Comparison of ENCODE assay signal across 14 cellular contexts in genomic region chrX:44915361-44915868, GRCh38. TPM values are rescaled to one million over a fixed set of nuclear protein-coding genes. Genes with fewer than 3 reads are reported as not detected.
DNase-seq lines count a peak whose midpoint lies in the region; ATAC-seq and TF ChIP-seq lines count a peak whose summit lies in the region.
"Had no signal": no experiment of that assay in that cellular context is flagged by ENCODE, and none has a peak within 500 bp of the region (broad histone marks: within the 10 kb centered on the region; RNA-seq: fewer than 3 reads in every experiment).

No MANE protein-coding gene starts in this region.

- DNase-seq in CD14-positive monocyte (ENCODE audit: low spot score) (no peak), HUDEP-2 (lab: John Stamatoyannopoulos, UW; ENCODE audit: unreplicated experiment in 76 of 76) (peak in 55 of 76 experiments; percentile 0 to 83 (median 35)), adrenal gland (peak in 4 of 7 donors; percentile 27 to 41 (median 40)), lung (ENCODE audit: low spot score) (no peak), NCI-H748 treated with DMSO at 0.1 percent for 48 hours (lab: John Stamatoyannopoulos, UW) (no peak), NAMALWA (ENCODE audit: low spot score) (no peak), NCI-H526 (lab: John Stamatoyannopoulos, UW) (no peak)
- DNase-seq: caudate nucleus; CD8-positive, alpha-beta T cell; GOT3; NCI-H2171 treated with DMSO at 0.1 percent for 48 hours had no signal

- intact Hi-C loops in CD14-positive monocyte (cut with micrococcal nuclease) (loop anchor here in 1 of 2 donors (5.0 kb wide), 1 partner anchor 43 kb away; the partner anchor contains the start of gene KDM6A), adrenal gland (cut with DNase I) (no loop called here)

- TF ChIP-seq POLR2A in adrenal gland (IDR thresholded peaks at IDR 0.05) = no peak

- peak overlapping the region in 1 of 4 donors; percentile 36 for H3K4me3 ChIP-seq in adrenal gland
- H3K4me3 ChIP-seq in lung = no peak overlapping the region
- H3K4me3 ChIP-seq: neural progenitor cell had no signal

- H3K27ac ChIP-seq in adrenal gland = peak overlapping the region in 4 of 5 donors; percentile 21 to 80 (median 70)
- H3K27ac ChIP-seq in lung (ENCODE audit: low read depth in 1 of 2, low read length in 1 of 2) = no peak overlapping the region
- H3K27ac ChIP-seq: neural progenitor cell had no signal

- peak overlapping the region; percentile 9 to 53 for H3K4me3 Mint-ChIP-seq in CD14-positive monocyte
- H3K4me3 Mint-ChIP-seq: CD8-positive, alpha-beta T cell; neural progenitor cell; stimulated activated effector memory CD8-positive, alpha-beta T cell treated with anti-CD3 and anti-CD28 coated beads, Interleukin-12 subunit alpha, Interleukin-12 subunit beta, amount 100 ng/mL, for 72 hours had no signal

- H3K36me3 Mint-ChIP-seq in CD14-positive monocyte = peaks cover 2 to 8% of the 10 kb centered on the region in 2 donors
- H3K36me3 Mint-ChIP-seq: stimulated activated effector memory CD8-positive, alpha-beta T cell treated with anti-CD3 and anti-CD28 coated beads, Interleukin-12 subunit alpha, Interleukin-12 subunit beta, amount 100 ng/mL, for 72 hours had no signal

- TF ChIP-seq CTCF in CD14-positive monocyte (IDR thresholded peaks at IDR 0.05) (no peak), adrenal gland (IDR thresholded peaks at IDR 0.05) (no peak), lung (IDR thresholded peaks at IDR 0.05; ENCODE audit: control extremely low read depth, extremely low read depth) (no peak)

- H3K9me3 Mint-ChIP-seq in CD14-positive monocyte = peaks cover 0 to 9% (median 0%) of the 10 kb centered on the region in 7 donors
- H3K9me3 Mint-ChIP-seq: CD8-positive, alpha-beta T cell; stimulated activated effector memory CD8-positive, alpha-beta T cell treated with anti-CD3 and anti-CD28 coated beads, Interleukin-12 subunit alpha, Interleukin-12 subunit beta, amount 100 ng/mL, for 72 hours had no signal

- 9 to 35% (median 22%) methylated on average over 8 of the region's 8 CpGs for WGBS in adrenal gland, 4 donors
- 27 to 44% methylated on average over 8 of the region's 8 CpGs for WGBS in lung, 2 donors

- H3K9me3 ChIP-seq in adrenal gland (replicated peaks in 1 of 3) (no peaks in the 10 kb centered on the region), lung (ENCODE audit: control insufficient read depth in 2 of 2, insufficient read depth in 1 of 2, low read length in 1 of 2) (no peaks in the 10 kb centered on the region)

- H3K27me3 ChIP-seq in adrenal gland (no peaks in the 10 kb centered on the region), lung (ENCODE audit: control insufficient read depth, insufficient read depth) (no peaks in the 10 kb centered on the region)
- H3K27me3 ChIP-seq: neural progenitor cell had no signal

- H3K4me1 ChIP-seq in adrenal gland (replicated peaks in 1 of 2) (peaks cover 12 to 39% of the 10 kb centered on the region in 2 donors), lung (ENCODE audit: control insufficient read depth in 2 of 2, insufficient read depth in 2 of 2, low read length in 2 of 2) (peaks cover 0 to 10% of the 10 kb centered on the region in 2 donors)
- H3K4me1 ChIP-seq: neural progenitor cell had no signal

- H3K27me3 Mint-ChIP-seq in CD14-positive monocyte (ENCODE audit: low read depth in 3 of 3) = peaks cover 0 to 2% (median 0%) of the 10 kb centered on the region in 3 donors

- peaks cover 41% of the 10 kb centered on the region for H3K4me1 Mint-ChIP-seq in CD14-positive monocyte
- H3K4me1 Mint-ChIP-seq: neural progenitor cell had no signal

- H3K27ac Mint-ChIP-seq in CD14-positive monocyte = peak overlapping the region in 6 of 7 donors; percentile 3 to 65 (median 48)
- H3K27ac Mint-ChIP-seq: CD8-positive, alpha-beta T cell; neural progenitor cell; stimulated activated effector memory CD8-positive, alpha-beta T cell treated with anti-CD3 and anti-CD28 coated beads, Interleukin-12 subunit alpha, Interleukin-12 subunit beta, amount 100 ng/mL, for 72 hours had no signal

- H3K36me3 ChIP-seq in adrenal gland (replicated peaks in 1 of 2) (no peaks in the 10 kb centered on the region), lung (ENCODE audit: control insufficient read depth in 2 of 2, insufficient read depth in 2 of 2, low read length in 2 of 2) (no peaks in the 10 kb centered on the region)
- H3K36me3 ChIP-seq: neural progenitor cell had no signal

- ATAC-seq in lung (ENCODE audit: insufficient read depth, low FRiP score) (peak; percentile 14), HG03521 (IDR thresholded peaks at IDR 0.05; ENCODE audit: unreplicated experiment) (no peak)
- ATAC-seq: CD8-positive, alpha-beta T cell had no signal

RNA-seq across cellular contexts. Expression of gene KDM6A, which starts 42.4 kb away (rescaled TPM):
- 10 to 100 TPM in 1 of 2 donors, 1 to 10 TPM in 1; 7.6 to 13.8 TPM for polyA plus RNA-seq in CD14-positive monocyte
- 10 to 100 TPM; 20.1 to 37.9 (median 27.3) TPM for total RNA-seq in adrenal gland
- 10 to 100 TPM in 2 of 3 donors, 1 to 10 TPM in 1; 4.1 to 16.5 (median 15.8) TPM for polyA plus RNA-seq in adrenal gland
- total RNA-seq in lung = 100 to 1,000 TPM in 1 of 2 donors, 10 to 100 TPM in 1; 35.5 to 141 TPM
- polyA plus RNA-seq in lung = 10 to 100 TPM in 1 of 2 donors, 1 to 10 TPM in 1; 7.6 to 11.4 TPM

Comparison
In these comparisons a context has a peak if more than half of its experiments do, and no peak if none do; other contexts are left out.
1. DNase-seq: peak in HUDEP-2 (55 of 76) and adrenal gland (4 of 7); none in CD14-positive monocyte (single experiment), lung (single experiment), NCI-H748 treated with DMSO at 0.1 percent for 48 hours (single experiment), NAMALWA (single experiment) and NCI-H526 (0 of 2).
2. H3K27ac ChIP-seq: peak in adrenal gland (4 of 5); none in lung (0 of 2).